In genomic region chr4:113958766-113959540, GRCh38 we compare ENCODE assay signal across 9 cellular contexts. TPM values are rescaled to one million over a fixed set of nuclear protein-coding genes. Genes with fewer than 3 reads are reported as not detected.
DNase-seq lines count a peak whose midpoint lies in the region; ATAC-seq and TF ChIP-seq lines count a peak whose summit lies in the region.
"Had no signal": no experiment of that assay in that cellular context is flagged by ENCODE, and none has a peak within 500 bp of the region (broad histone marks: within the 10 kb centered on the region; RNA-seq: fewer than 3 reads in every experiment).

No MANE protein-coding gene starts in this region.

- H3K9me3 ChIP-seq in colonic mucosa, result no peaks in the 10 kb centered on the region
- no peaks in the 10 kb centered on the region for H3K9me3 ChIP-seq in osteoblast (ENCODE audit: low read depth, low read length)
- H3K9me3 ChIP-seq in CD4-positive, alpha-beta memory T cell (ENCODE audit: control insufficient read depth in 1 of 2, low read length in 2 of 2), result no peaks in the 10 kb centered on the region

- H3K27ac ChIP-seq in colonic mucosa (peak overlapping the region; percentile 10), osteoblast (ENCODE audit: low read depth, low read length) (peak overlapping the region; percentile 89)
- no peak overlapping the region for H3K27ac ChIP-seq in CD4-positive, alpha-beta memory T cell (ENCODE audit: low read depth, low read length)

- TF ChIP-seq CTCF in GM12865 (IDR thresholded peaks at IDR 0.05; ENCODE audit: insufficient read depth, low read depth, low read length, missing control alignments) (no peak), colonic mucosa (IDR thresholded peaks at IDR 0.05) (no peak), osteoblast (IDR thresholded peaks at IDR 0.05; ENCODE audit: extremely low read depth, low read depth, low read length) (no peak)

- POLR2A ChIA-PET in CD4-positive, alpha-beta memory T cell (lab: Charles Lee; ENCODE audit: partially characterized antibody), result no interaction called here

- peaks cover 74% of the 10 kb centered on the region for H3K79me2 ChIP-seq in osteoblast (ENCODE audit: insufficient read depth, low read length)

- peaks cover 0 to 5% (median 0%) of the 10 kb centered on the region in 4 donors for H3K4me1 Mint-ChIP-seq in CD4-positive, alpha-beta memory T cell
- no peaks in the 10 kb centered on the region for H3K4me1 Mint-ChIP-seq in stimulated activated memory B cell treated with anti-CD40 and anti-IgM and Interleukin-4, amounts not matched to agents 10 μg/mL and 1 μg/mL and 100 μg/mL, for 72 hours

- CTCF ChIA-PET in CD4-positive, alpha-beta memory T cell (lab: Charles Lee; ENCODE audit: partially characterized antibody), result no interaction called here

- H3K36me3 ChIP-seq in colonic mucosa (no peaks in the 10 kb centered on the region), osteoblast (ENCODE audit: insufficient read depth, low read length) (peaks cover 34% of the 10 kb centered on the region)
- no peaks in the 10 kb centered on the region for H3K36me3 ChIP-seq in CD4-positive, alpha-beta memory T cell (ENCODE audit: insufficient read depth, low read length)

- peaks cover 3 to 8% of the 10 kb centered on the region in 2 donors for H3K27me3 Mint-ChIP-seq in CD4-positive, alpha-beta memory T cell
- peaks cover 59% of the 10 kb centered on the region for H3K27me3 Mint-ChIP-seq in stimulated activated memory B cell treated with anti-CD40 and anti-IgM and Interleukin-4, amounts not matched to agents 10 μg/mL and 1 μg/mL and 100 μg/mL, for 72 hours
- H3K27me3 Mint-ChIP-seq: brain had no signal

- no peak overlapping the region for H3K4me3 Mint-ChIP-seq in CD4-positive, alpha-beta memory T cell
- H3K4me3 Mint-ChIP-seq in stimulated activated memory B cell treated with anti-CD40 and anti-IgM and Interleukin-4, amounts not matched to agents 10 μg/mL and 1 μg/mL and 100 μg/mL, for 72 hours, result no peak overlapping the region

- peaks cover 0 to 9% (median 6%) of the 10 kb centered on the region in 8 donors for H3K9me3 Mint-ChIP-seq in CD4-positive, alpha-beta memory T cell
- H3K9me3 Mint-ChIP-seq in stimulated activated memory B cell treated with anti-CD40 and anti-IgM and Interleukin-4, amounts not matched to agents 10 μg/mL and 1 μg/mL and 100 μg/mL, for 72 hours, result peaks cover 12% of the 10 kb centered on the region
- H3K9me3 Mint-ChIP-seq: brain had no signal

- peaks cover 0 to 5% of the 10 kb centered on the region in 2 donors for H3K36me3 Mint-ChIP-seq in CD4-positive, alpha-beta memory T cell
- no peaks in the 10 kb centered on the region for H3K36me3 Mint-ChIP-seq in stimulated activated memory B cell treated with anti-CD40 and anti-IgM and Interleukin-4, amounts not matched to agents 10 μg/mL and 1 μg/mL and 100 μg/mL, for 72 hours
- H3K36me3 Mint-ChIP-seq: brain had no signal

- H4K20me1 ChIP-seq in osteoblast (ENCODE audit: insufficient read depth, low read length), result no peaks in the 10 kb centered on the region

- H3K4me1 ChIP-seq in colonic mucosa (no peaks in the 10 kb centered on the region), osteoblast (ENCODE audit: insufficient read depth, low read length) (peaks cover 63% of the 10 kb centered on the region)
- H3K4me1 ChIP-seq in CD4-positive, alpha-beta memory T cell (ENCODE audit: insufficient read depth, low read length), result no peaks in the 10 kb centered on the region

- no peak overlapping the region for H3K27ac Mint-ChIP-seq in CD4-positive, alpha-beta memory T cell
- H3K27ac Mint-ChIP-seq in stimulated activated memory B cell treated with anti-CD40 and anti-IgM and Interleukin-4, amounts not matched to agents 10 μg/mL and 1 μg/mL and 100 μg/mL, for 72 hours, result no peak overlapping the region

- no peak overlapping the region for H2AFZ ChIP-seq in osteoblast (ENCODE audit: low read length)

- no peak for ATAC-seq in stimulated activated memory B cell treated with anti-CD40 and anti-IgM and Interleukin-4, amounts not matched to agents 10 μg/mL and 1 μg/mL and 100 μg/mL, for 72 hours

- peak; percentile 10 for DNase-seq in GM12865 (ENCODE audit: low read depth)
- peak; percentile 7 for DNase-seq in NCI-H146 treated with DMSO at 0.1 percent for 48 hours (lab: John Stamatoyannopoulos, UW; ENCODE audit: unreplicated experiment)
- DNase-seq in colonic mucosa, result no peak
- DNase-seq in osteoblast (ENCODE audit: insufficient read length, low spot score, missing footprints), result no peak
- DNase-seq in activated gamma-delta T cell (lab: John Stamatoyannopoulos, UW), result no peak
- no peak for DNase-seq in CD4-positive, alpha-beta memory T cell
- no peak for DNase-seq in NCI-H187 (lab: John Stamatoyannopoulos, UW)

- peak overlapping the region; percentile 79 for H3K4me2 ChIP-seq in osteoblast (ENCODE audit: insufficient read depth, low read length)

- H3K27me3 ChIP-seq in colonic mucosa, result no peaks in the 10 kb centered on the region
- H3K27me3 ChIP-seq in osteoblast (ENCODE audit: insufficient read depth, low read length), result no peaks in the 10 kb centered on the region
- no peaks in the 10 kb centered on the region for H3K27me3 ChIP-seq in CD4-positive, alpha-beta memory T cell (ENCODE audit: insufficient read depth, low read length)

- no peak overlapping the region for H3K4me3 ChIP-seq in GM12865 (ENCODE audit: low read depth, low read length)
- no peak overlapping the region for H3K4me3 ChIP-seq in colonic mucosa
- peak overlapping the region; percentile 47 for H3K4me3 ChIP-seq in osteoblast (ENCODE audit: insufficient read depth, low read length)
- H3K4me3 ChIP-seq in CD4-positive, alpha-beta memory T cell (ENCODE audit: low read length in 2 of 2), result no peak overlapping the region

- intact Hi-C loops in colonic mucosa (cut with DNase I), result loop anchor here (10.0 kb wide), 1 partner anchor 564 kb away; no protein-coding TSS in a partner anchor
- intact Hi-C loops in CD4-positive, alpha-beta memory T cell (cut with micrococcal nuclease), result no loop called here

- H3K9ac ChIP-seq in colonic mucosa (ENCODE audit: low read depth in 2 of 2, low read length in 2 of 2), result no peak overlapping the region

RNA-seq across cellular contexts. Expression of gene ARSJ, which starts 20.5 kb away (rescaled TPM):
- total RNA-seq in colonic mucosa (1 to 10 TPM; 4.7 to 8.4 TPM), osteoblast (18.6 and 24.6 TPM in 2 replicates)
- total RNA-seq in CD4-positive, alpha-beta memory T cell, result under 1 TPM; 0.15 to 0.17 TPM
- polyA plus RNA-seq in CD4-positive, alpha-beta memory T cell, result under 1 TPM in 1 of 2 donors, not detected in 1; 0.15 TPM

Comparison
In these comparisons a context has a peak if more than half of its experiments do, and no peak if none do; other contexts are left out.
1. DNase-seq: peak in GM12865 (single experiment) and NCI-H146 treated with DMSO at 0.1 percent for 48 hours (single experiment); none in colonic mucosa (single experiment), osteoblast (single experiment), activated gamma-delta T cell (single experiment), CD4-positive, alpha-beta memory T cell (0 of 5) and NCI-H187 (0 of 2).
2. RNA of gene ARSJ, which starts 20.5 kb away (total RNA-seq): 18.6 to 24.6 TPM in osteoblast and 4.7 to 8.4 TPM in colonic mucosa; 0.15 to 0.17 TPM in CD4-positive, alpha-beta memory T cell; every median in the first group is over 4 times any median in the second.